ENCODE assay signal across 8 cellular contexts in genomic region chr3:169772951-169773816, GRCh38. TPM values are rescaled to one million over a fixed set of nuclear protein-coding genes. Genes with fewer than 3 reads are reported as not detected.
DNase-seq lines count a peak whose midpoint lies in the region; ATAC-seq and TF ChIP-seq lines count a peak whose summit lies in the region.

TSS of gene MYNN (plus strand) at chr3:169773396. CDS start at chr3:169774296, 900 bp downstream.

- TF ChIP-seq CTCF in WTC11 (IDR thresholded peaks at IDR 0.05), result no peak
- peak; percentile 1 for TF ChIP-seq CTCF in cardiac fibroblast (IDR thresholded peaks at IDR 0.05; ENCODE audit: low read depth, low read length)

- H3K27me3 Mint-ChIP-seq in WTC11 (ENCODE audit: low read depth), result no peaks in the 10 kb centered on the region; the same call in 1 of the 2 replicates

- POLR2A ChIA-PET in WTC11 (lab: Charles Lee), result interaction anchor here (1.0 to 1.3 kb wide), 3 partner anchors 9 to 194 kb away, joined by 3 to 5 read pairs (median 5); partner anchors contain the start of genes SEC62 and TERC

- peak within 1 kb of the TSS; percentile 98 for H3K4me3 Mint-ChIP-seq in WTC11

- peaks cover 26% of the 10 kb centered on the region for H3K36me3 Mint-ChIP-seq in WTC11

- in situ Hi-C loops in ACHN (cut with HindIII; ENCODE audit: low pct_ligation_motif_present, low pct_unique_long_range_greater_than_20kb, low sequenced_read_pairs), result no loop called here

- H3K27ac Mint-ChIP-seq in WTC11, result peak within 1 kb of the TSS; percentile 100

- peaks cover 35% of the 10 kb centered on the region for H3K4me1 Mint-ChIP-seq in WTC11

- H3K4me3 ChIP-seq in cardiac fibroblast (replicated peaks in 1 of 2; ENCODE audit: low read depth in 2 of 2, low read length in 2 of 2), result peak within 1 kb of the TSS; percentile 81 to 98

- CTCF ChIA-PET in WTC11 (lab: Charles Lee), result interaction anchor here (1.0 kb wide), 1 partner anchor 264 kb away, joined by 5 read pairs; no protein-coding TSS in a partner anchor

- ATAC-seq in GM18868 (IDR thresholded peaks at IDR 0.05; ENCODE audit: unreplicated experiment), result peak; percentile 81
- ATAC-seq in HG03108 (IDR thresholded peaks at IDR 0.05; ENCODE audit: unreplicated experiment), result peak; percentile 83
- ATAC-seq in WTC11, result peak; percentile 78

- peak; percentile 86 for DNase-seq in ACHN
- DNase-seq in NCI-H2227 treated with DMSO at 0.1 percent for 48 hours (lab: John Stamatoyannopoulos, UW), result peak; percentile 79
- DNase-seq in WTC11 (ENCODE audit: low spot score), result peak; percentile 90
- DNase-seq in cardiac fibroblast (ENCODE audit: low read depth in 2 of 2), result peak; percentile 90 to 92
- DNase-seq in iris pigment epithelial cell (ENCODE audit: low read depth), result peak; percentile 90
- DNase-seq in stimulated activated CD4-positive, alpha-beta T cell treated with anti-CD3 and anti-CD28 coated beads, Interleukin-12 subunit alpha, Interleukin-12 subunit beta, amount 100 ng/mL, for 4 hours, result peak; percentile 90

- no peaks in the 10 kb centered on the region for H3K9me3 Mint-ChIP-seq in WTC11

TF ChIP-seq in WTC11, 78 proteins besides CTCF, POLR2A, EP300 and RAD21 (continues in another document):
- TF ChIP-seq, protein P1, sequence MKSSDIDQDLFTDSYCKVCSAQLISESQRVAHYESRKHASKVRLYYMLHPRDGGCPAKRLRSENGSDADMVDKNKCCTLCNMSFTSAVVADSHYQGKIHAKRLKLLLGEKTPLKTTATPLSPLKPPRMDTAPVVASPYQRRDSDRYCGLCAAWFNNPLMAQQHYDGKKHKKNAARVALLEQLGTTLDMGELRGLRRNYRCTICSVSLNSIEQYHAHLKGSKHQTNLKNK (CRISPR knock-in tag; IDR thresholded peaks at IDR 0.05), result no peak
- no peak for TF ChIP-seq FOXJ3 (CRISPR knock-in tag; IDR thresholded peaks at IDR 0.05; ENCODE audit: borderline replicate concordance)
- no peak for TF ChIP-seq IRF2 (CRISPR knock-in tag; IDR thresholded peaks at IDR 0.05; ENCODE audit: borderline replicate concordance, low read depth)
- no peak for TF ChIP-seq NR3C1 (CRISPR knock-in tag; conservative IDR thresholded peaks at IDR 0.05; ENCODE audit: low read depth)
- TF ChIP-seq, protein P2, sequence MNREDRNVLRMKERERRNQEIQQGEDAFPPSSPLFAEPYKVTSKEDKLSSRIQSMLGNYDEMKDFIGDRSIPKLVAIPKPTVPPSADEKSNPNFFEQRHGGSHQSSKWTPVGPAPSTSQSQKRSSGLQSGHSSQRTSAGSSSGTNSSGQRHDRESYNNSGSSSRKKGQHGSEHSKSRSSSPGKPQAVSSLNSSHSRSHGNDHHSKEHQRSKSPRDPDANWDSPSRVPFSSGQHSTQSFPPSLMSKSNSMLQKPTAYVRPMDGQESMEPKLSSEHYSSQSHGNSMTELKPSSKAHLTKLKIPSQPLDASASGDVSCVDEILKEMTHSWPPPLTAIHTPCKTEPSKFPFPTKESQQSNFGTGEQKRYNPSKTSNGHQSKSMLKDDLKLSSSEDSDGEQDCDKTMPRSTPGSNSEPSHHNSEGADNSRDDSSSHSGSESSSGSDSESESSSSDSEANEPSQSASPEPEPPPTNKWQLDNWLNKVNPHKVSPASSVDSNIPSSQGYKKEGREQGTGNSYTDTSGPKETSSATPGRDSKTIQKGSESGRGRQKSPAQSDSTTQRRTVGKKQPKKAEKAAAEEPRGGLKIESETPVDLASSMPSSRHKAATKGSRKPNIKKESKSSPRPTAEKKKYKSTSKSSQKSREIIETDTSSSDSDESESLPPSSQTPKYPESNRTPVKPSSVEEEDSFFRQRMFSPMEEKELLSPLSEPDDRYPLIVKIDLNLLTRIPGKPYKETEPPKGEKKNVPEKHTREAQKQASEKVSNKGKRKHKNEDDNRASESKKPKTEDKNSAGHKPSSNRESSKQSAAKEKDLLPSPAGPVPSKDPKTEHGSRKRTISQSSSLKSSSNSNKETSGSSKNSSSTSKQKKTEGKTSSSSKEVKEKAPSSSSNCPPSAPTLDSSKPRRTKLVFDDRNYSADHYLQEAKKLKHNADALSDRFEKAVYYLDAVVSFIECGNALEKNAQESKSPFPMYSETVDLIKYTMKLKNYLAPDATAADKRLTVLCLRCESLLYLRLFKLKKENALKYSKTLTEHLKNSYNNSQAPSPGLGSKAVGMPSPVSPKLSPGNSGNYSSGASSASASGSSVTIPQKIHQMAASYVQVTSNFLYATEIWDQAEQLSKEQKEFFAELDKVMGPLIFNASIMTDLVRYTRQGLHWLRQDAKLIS (CRISPR knock-in tag; IDR thresholded peaks at IDR 0.05; ENCODE audit: borderline replicate concordance), result no peak
- TF ChIP-seq, protein P3, sequence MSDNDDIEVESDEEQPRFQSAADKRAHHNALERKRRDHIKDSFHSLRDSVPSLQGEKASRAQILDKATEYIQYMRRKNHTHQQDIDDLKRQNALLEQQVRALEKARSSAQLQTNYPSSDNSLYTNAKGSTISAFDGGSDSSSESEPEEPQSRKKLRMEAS (CRISPR knock-in tag; IDR thresholded peaks at IDR 0.05), result peak; percentile 43
- TF ChIP-seq TEAD1 (CRISPR knock-in tag; IDR thresholded peaks at IDR 0.05), result no peak; the same call in none of the 2 replicates
- TF ChIP-seq ZNF423 (CRISPR knock-in tag; IDR thresholded peaks at IDR 0.05), result peak; percentile 68
- no peak for TF ChIP-seq ATF2 (CRISPR knock-in tag; IDR thresholded peaks at IDR 0.05; ENCODE audit: borderline replicate concordance, low read depth)
- peak; percentile 69; the same call in 1 of the 2 replicates for TF ChIP-seq FOXP1 (CRISPR knock-in tag; IDR thresholded peaks at IDR 0.05; ENCODE audit: borderline replicate concordance)
- no peak for TF ChIP-seq HMGA2 (CRISPR knock-in tag; IDR thresholded peaks at IDR 0.05)
- peak; percentile 66; the same call in 1 of the 2 replicates for TF ChIP-seq ESRRA (CRISPR knock-in tag; IDR thresholded peaks at IDR 0.05; ENCODE audit: borderline replicate concordance)
- no peak for TF ChIP-seq ERG (CRISPR knock-in tag; IDR thresholded peaks at IDR 0.05)
- TF ChIP-seq, protein P4, sequence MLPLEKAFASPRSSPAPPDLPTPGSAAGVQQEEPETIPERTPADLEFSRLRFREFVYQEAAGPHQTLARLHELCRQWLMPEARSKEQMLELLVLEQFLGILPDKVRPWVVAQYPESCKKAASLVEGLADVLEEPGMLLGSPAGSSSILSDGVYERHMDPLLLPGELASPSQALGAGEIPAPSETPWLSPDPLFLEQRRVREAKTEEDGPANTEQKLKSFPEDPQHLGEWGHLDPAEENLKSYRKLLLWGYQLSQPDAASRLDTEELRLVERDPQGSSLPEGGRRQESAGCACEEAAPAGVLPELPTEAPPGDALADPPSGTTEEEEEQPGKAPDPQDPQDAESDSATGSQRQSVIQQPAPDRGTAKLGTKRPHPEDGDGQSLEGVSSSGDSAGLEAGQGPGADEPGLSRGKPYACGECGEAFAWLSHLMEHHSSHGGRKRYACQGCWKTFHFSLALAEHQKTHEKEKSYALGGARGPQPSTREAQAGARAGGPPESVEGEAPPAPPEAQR (CRISPR knock-in tag; IDR thresholded peaks at IDR 0.05), result no peak
- no peak for TF ChIP-seq GTF2I (CRISPR knock-in tag; conservative IDR thresholded peaks at IDR 0.05)
- no peak for TF ChIP-seq EMX1 (CRISPR knock-in tag; IDR thresholded peaks at IDR 0.05)
- peak; percentile 92 for TF ChIP-seq CREM (CRISPR knock-in tag; IDR thresholded peaks at IDR 0.05)
- TF ChIP-seq CBFB (CRISPR knock-in tag; IDR thresholded peaks at IDR 0.05; ENCODE audit: low read depth), result no peak
- TF ChIP-seq ATF1 (CRISPR knock-in tag; IDR thresholded peaks at IDR 0.05), result no peak

RNA-seq across cellular contexts. Expression of gene MYNN, which starts in this region (rescaled TPM):
- 14.3 to 14.5 TPM (median 14.3 TPM) in 3 replicates for total RNA-seq in WTC11 (2021)

Comparison
In these comparisons a context has a peak if more than half of its experiments do, and no peak if none do; other contexts are left out.
1. Peak in every context shown above with its lines: DNase-seq, ATAC-seq and H3K4me3 ChIP-seq.